In genomic region chr3:52354676-52355075, GRCh38 we compare ENCODE assay signal across 12 cellular contexts. TPM values are rescaled to one million over a fixed set of nuclear protein-coding genes. Genes with fewer than 3 reads are reported as not detected.
DNase-seq lines count a peak whose midpoint lies in the region; ATAC-seq and TF ChIP-seq lines count a peak whose summit lies in the region.
"Had no signal": no experiment of that assay in that cellular context is flagged by ENCODE, and none has a peak within 500 bp of the region (broad histone marks: within the 10 kb centered on the region; RNA-seq: fewer than 3 reads in every experiment).

No MANE protein-coding gene starts in this region.

- no peak for ATAC-seq in left ventricle myocardium superior

- peak; percentile 7 for DNase-seq in left ventricle myocardium superior
- no peak for DNase-seq in cardiac septum (ENCODE audit: low spot score)
- DNase-seq in chondrocyte (ENCODE audit: low spot score) = peak; percentile 54
- peak; percentile 54 for DNase-seq in posterior vena cava (ENCODE audit: low spot score)
- no peak for DNase-seq in SW480 (ENCODE audit: low spot score)
- DNase-seq in HPDE6-E6E7 (ENCODE audit: extremely low spot score) = no peak
- DNase-seq in COLO829 (ENCODE audit: low spot score) = no peak
- DNase-seq: Caco-2; CD4-positive, CD25-positive, alpha-beta regulatory T cell; GDM1 had no signal

- peaks cover 3% of the 10 kb centered on the region for H3K36me3 Mint-ChIP-seq in chondrocyte (ENCODE audit: low read depth)

- H3K9me3 Mint-ChIP-seq in chondrocyte (ENCODE audit: low read depth) = no peaks in the 10 kb centered on the region
- H3K9me3 Mint-ChIP-seq: CD4-positive, CD25-positive, alpha-beta regulatory T cell; CD8-positive, alpha-beta memory T cell had no signal

- no peak overlapping the region for H3K27ac Mint-ChIP-seq in chondrocyte (ENCODE audit: unreplicated experiment)
- H3K27ac Mint-ChIP-seq: B cell; CD4-positive, CD25-positive, alpha-beta regulatory T cell had no signal

- no peaks in the 10 kb centered on the region for H3K27me3 Mint-ChIP-seq in chondrocyte (ENCODE audit: low read depth)
- H3K27me3 Mint-ChIP-seq: B cell; CD4-positive, CD25-positive, alpha-beta regulatory T cell had no signal

- H3K4me1 Mint-ChIP-seq in chondrocyte (ENCODE audit: low read depth) = no peaks in the 10 kb centered on the region
- H3K4me1 Mint-ChIP-seq: B cell; CD4-positive, CD25-positive, alpha-beta regulatory T cell; CD8-positive, alpha-beta memory T cell had no signal

- intact Hi-C loops in left ventricle myocardium superior (cut with micrococcal nuclease) (no loop called here), cardiac septum (cut with DNase I) (no loop called here), posterior vena cava (cut with DNase I) (no loop called here)

- H3K4me3 Mint-ChIP-seq in chondrocyte (ENCODE audit: unreplicated experiment) = no peak overlapping the region
- H3K4me3 Mint-ChIP-seq: B cell; CD4-positive, CD25-positive, alpha-beta regulatory T cell; CD8-positive, alpha-beta memory T cell had no signal

- no peak for TF ChIP-seq CTCF in chondrocyte (IDR thresholded peaks at IDR 0.05)

RNA-seq across cellular contexts. Expression of gene DNAH1, which starts 38.6 kb away (rescaled TPM):
- total RNA-seq in left ventricle myocardium superior = 2.3 TPM
- 4.2 TPM for total RNA-seq in cardiac septum
- total RNA-seq in chondrocyte = 5.0 to 9.4 TPM (median 5.4 TPM) in 3 replicates
- total RNA-seq in posterior vena cava = 1 to 10 TPM; 7.2 to 9.4 TPM

RNA-seq across cellular contexts. Expression of gene BAP1, which starts 55.1 kb away (rescaled TPM):
- total RNA-seq in left ventricle myocardium superior (57.9 TPM), cardiac septum (53.0 TPM), chondrocyte (82.1 to 85.4 TPM (median 84.3 TPM) in 3 replicates), posterior vena cava (10 to 100 TPM; 53.0 to 55.1 TPM)

RNA-seq across cellular contexts. Expression of gene PHF7, which starts 55.8 kb away (rescaled TPM):
- total RNA-seq in left ventricle myocardium superior (13.1 TPM), cardiac septum (17.5 TPM), chondrocyte (5.1 to 7.1 TPM (median 5.5 TPM) in 3 replicates), posterior vena cava (1 to 10 TPM; 6.4 to 9.2 TPM)

Comparison
In these comparisons a context has a peak if more than half of its experiments do, and no peak if none do; other contexts are left out.
1. DNase-seq: peak in left ventricle myocardium superior (single experiment), chondrocyte (single experiment) and posterior vena cava (single experiment); none in cardiac septum (single experiment), SW480 (single experiment), HPDE6-E6E7 (single experiment) and COLO829 (single experiment).